Comparison of ENCODE assay signal across 1 cellular context in the genomic region with DNA sequence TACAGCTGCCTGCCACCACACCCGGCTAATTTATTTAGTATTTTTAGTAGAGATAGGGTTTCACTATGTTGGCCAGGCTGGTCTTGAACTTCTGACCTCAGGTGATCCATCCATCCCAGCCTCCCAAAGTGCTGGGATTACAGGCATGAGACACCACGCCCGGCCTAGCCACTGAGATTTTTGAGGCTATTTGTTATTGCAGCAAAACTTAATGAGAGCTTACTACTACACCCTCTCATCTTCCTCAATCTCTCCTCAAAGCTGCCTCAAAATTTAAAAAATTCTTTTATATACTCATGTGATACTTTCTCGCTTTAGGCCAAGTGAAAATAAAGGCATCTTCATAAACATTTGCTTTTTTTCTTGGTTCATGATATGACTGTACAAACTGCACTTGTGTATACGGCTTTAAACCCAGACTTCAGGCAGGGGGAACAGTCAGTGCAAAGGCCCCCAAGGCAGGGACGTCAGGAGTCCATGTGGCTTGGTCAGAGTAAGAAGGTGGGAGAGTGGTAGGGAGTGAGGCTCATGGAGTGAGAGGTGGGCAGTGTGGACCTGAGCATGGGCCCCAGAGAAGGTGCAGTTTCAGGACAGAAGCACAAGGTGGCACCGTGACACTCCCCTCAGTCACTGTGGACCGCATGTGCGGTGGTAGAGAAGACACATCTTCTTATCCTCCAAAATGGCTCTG.
TF ChIP-seq lines count a peak whose summit lies in the region.

No MANE protein-coding gene starts in this region.

TF ChIP-seq in Ishikawa, 13 proteins besides CTCF, POLR2A, EP300 and RAD21 (continued from another document):
- TF ChIP-seq, protein P1, sequence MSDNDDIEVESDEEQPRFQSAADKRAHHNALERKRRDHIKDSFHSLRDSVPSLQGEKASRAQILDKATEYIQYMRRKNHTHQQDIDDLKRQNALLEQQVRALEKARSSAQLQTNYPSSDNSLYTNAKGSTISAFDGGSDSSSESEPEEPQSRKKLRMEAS (IDR thresholded peaks at IDR 0.05): 0 out of 2 replicates have a peak, but pooled peaks have one; percentile 17
